ENCODE assay signal across 15 cellular contexts in the genomic region with DNA sequence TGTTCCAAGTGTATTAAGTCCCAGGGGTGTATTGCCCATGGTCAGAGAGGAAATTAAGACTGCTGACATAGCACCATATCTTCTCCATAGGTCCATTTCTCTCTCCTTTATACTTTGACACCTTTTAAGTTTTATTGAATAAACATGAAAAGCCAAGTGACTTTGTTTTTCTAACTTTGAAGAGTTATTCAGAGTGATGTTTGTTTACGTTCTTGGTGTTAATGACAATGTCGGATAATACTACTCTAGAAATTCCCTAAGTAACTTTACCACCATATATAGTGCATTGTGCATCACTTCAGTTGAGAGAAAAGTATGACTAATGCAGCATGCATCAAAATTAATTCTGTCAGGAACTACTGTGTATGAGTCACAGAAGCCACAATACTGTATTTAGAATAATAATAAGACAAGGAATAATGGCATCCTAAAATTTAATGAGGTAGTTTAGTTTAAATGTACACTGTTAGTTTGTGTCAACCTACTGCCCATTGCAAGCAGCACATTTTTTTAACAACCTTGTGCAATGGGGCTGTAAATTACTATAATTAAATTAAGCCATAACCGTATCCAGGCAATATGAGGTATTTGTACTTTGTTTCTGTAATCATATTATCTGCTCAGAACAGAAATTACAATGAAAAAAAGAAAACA.
A peak's percentile ranks its signal among the peaks of the same experiment; 100 is the strongest.
DNase-seq lines count a peak whose midpoint lies in the region; ATAC-seq and TF ChIP-seq lines count a peak whose summit lies in the region.
"Had no signal": no experiment of that assay in that cellular context is flagged by ENCODE, and none has a peak within 500 bp of the region (broad histone marks: within the 10 kb centered on the region; RNA-seq: fewer than 3 reads in every experiment).

No MANE protein-coding gene starts in this region.

- H3K9me3 ChIP-seq in Panc1 (ENCODE audit: control insufficient read depth, insufficient read depth, low read depth, low read length), result peaks cover 8% of the 10 kb centered on the region
- H3K9me3 ChIP-seq: BLaER1 treated with 17β-estradiol and CSF1 and Interleukin-3, amounts not matched to agents 10 nM and 100 nM; lower lobe of right lung; sigmoid colon had no signal

- no peaks in the 10 kb centered on the region for H3K36me3 ChIP-seq in Panc1 (ENCODE audit: control insufficient read depth, insufficient read depth, low read length)
- H3K36me3 ChIP-seq: BLaER1 treated with 17β-estradiol and CSF1 and Interleukin-3, amounts not matched to agents 10 nM and 100 nM; lower lobe of right lung; sigmoid colon had no signal

- H3K27ac ChIP-seq in Panc1 (ENCODE audit: low read length) (peak overlapping the region; percentile 71), epithelial cell of prostate (no peak overlapping the region)
- H3K27ac ChIP-seq: BLaER1 treated with 17β-estradiol and CSF1 and Interleukin-3, amounts not matched to agents 10 nM and 100 nM; lower lobe of right lung; sigmoid colon had no signal

- no peaks in the 10 kb centered on the region for H3K27me3 ChIP-seq in Panc1 (ENCODE audit: control insufficient read depth, insufficient read depth, low read length)
- H3K27me3 ChIP-seq: BLaER1 treated with 17β-estradiol and CSF1 and Interleukin-3, amounts not matched to agents 10 nM and 100 nM; sigmoid colon had no signal

- in situ Hi-C loops in Panc1 (cut with HindIII; ENCODE audit: low pct_unique_long_range_greater_than_20kb, low sequenced_read_pairs), result no loop called here

- intact Hi-C loops in Panc1 (cut with micrococcal nuclease; ENCODE audit: unreplicated experiment), result loop anchor here (5.0 kb wide), 1 partner anchor 49 kb away; no protein-coding TSS in a partner anchor

- peak; percentile 98 for ATAC-seq in Panc1
- no peak for ATAC-seq in GM19455 (IDR thresholded peaks at IDR 0.05; ENCODE audit: unreplicated experiment)
- no peak for ATAC-seq in GM21786 (IDR thresholded peaks at IDR 0.05; ENCODE audit: unreplicated experiment)
- ATAC-seq: lower lobe of right lung had no signal

- DNase-seq in HFF-Myc (ENCODE audit: extremely low read depth, low read depth) (peak; percentile 1), Panc1 (ENCODE audit: low read depth, low spot score) (peak; percentile 65), epithelial cell of prostate (ENCODE audit: low read depth, low spot score) (peak; percentile 20), retinal pigment epithelial cell (ENCODE audit: low read depth) (peak; percentile 81), SHP77 treated with DMSO at 0.1 percent for 48 hours (lab: John Stamatoyannopoulos, UW) (no peak), DMS79 (lab: John Stamatoyannopoulos, UW) (no peak)
- DNase-seq: activated naive CD4-positive, alpha-beta T cell treated with anti-CD3 and anti-CD28 coated beads for 36 hours; erythroblast; lower lobe of right lung; NCI-H526; sigmoid colon; stimulated activated naive CD4-positive, alpha-beta T cell treated with Interleukin-2 at 50 U/mL for 16 hours had no signal

- CTCF ChIA-PET in Panc1 (lab: Charles Lee), result no interaction called here

- POLR2A ChIA-PET in Panc1 (lab: Charles Lee), result no interaction called here

- no TSS peak for BruUV-seq in Panc1 (replicated peaks; lab: Mats Ljungman, UMichigan)

- H3K4me3 ChIP-seq in HFF-Myc (replicated peaks; ENCODE audit: low read depth, low read length) (no peak overlapping the region), Panc1 (ENCODE audit: low read depth in 2 of 2, low read length in 2 of 2) (no peak overlapping the region), retinal pigment epithelial cell (ENCODE audit: low read length) (no peak overlapping the region)
- H3K4me3 ChIP-seq: BLaER1 treated with 17β-estradiol and CSF1 and Interleukin-3, amounts not matched to agents 10 nM and 100 nM; lower lobe of right lung; sigmoid colon had no signal

- no peaks in the 10 kb centered on the region for H3K4me1 ChIP-seq in Panc1 (ENCODE audit: control insufficient read depth, insufficient read depth, low read length)
- H3K4me1 ChIP-seq: lower lobe of right lung had no signal

- TF ChIP-seq CTCF in HFF-Myc (IDR thresholded peaks at IDR 0.05; ENCODE audit: low read depth, low read length, missing control alignments) (no peak), Panc1 (IDR thresholded peaks at IDR 0.05) (no peak), retinal pigment epithelial cell (conservative IDR thresholded peaks at IDR 0.05; ENCODE audit: low read depth, low read length) (no peak)

Comparison
In these comparisons a context has a peak if more than half of its experiments do, and no peak if none do; other contexts are left out.
1. DNase-seq: peak in HFF-Myc (single experiment), Panc1 (single experiment), epithelial cell of prostate (single experiment) and retinal pigment epithelial cell (single experiment); none in SHP77 treated with DMSO at 0.1 percent for 48 hours (single experiment) and DMS79 (single experiment).